Comparison of ENCODE assay signal across 8 cellular contexts in the genomic region with DNA sequence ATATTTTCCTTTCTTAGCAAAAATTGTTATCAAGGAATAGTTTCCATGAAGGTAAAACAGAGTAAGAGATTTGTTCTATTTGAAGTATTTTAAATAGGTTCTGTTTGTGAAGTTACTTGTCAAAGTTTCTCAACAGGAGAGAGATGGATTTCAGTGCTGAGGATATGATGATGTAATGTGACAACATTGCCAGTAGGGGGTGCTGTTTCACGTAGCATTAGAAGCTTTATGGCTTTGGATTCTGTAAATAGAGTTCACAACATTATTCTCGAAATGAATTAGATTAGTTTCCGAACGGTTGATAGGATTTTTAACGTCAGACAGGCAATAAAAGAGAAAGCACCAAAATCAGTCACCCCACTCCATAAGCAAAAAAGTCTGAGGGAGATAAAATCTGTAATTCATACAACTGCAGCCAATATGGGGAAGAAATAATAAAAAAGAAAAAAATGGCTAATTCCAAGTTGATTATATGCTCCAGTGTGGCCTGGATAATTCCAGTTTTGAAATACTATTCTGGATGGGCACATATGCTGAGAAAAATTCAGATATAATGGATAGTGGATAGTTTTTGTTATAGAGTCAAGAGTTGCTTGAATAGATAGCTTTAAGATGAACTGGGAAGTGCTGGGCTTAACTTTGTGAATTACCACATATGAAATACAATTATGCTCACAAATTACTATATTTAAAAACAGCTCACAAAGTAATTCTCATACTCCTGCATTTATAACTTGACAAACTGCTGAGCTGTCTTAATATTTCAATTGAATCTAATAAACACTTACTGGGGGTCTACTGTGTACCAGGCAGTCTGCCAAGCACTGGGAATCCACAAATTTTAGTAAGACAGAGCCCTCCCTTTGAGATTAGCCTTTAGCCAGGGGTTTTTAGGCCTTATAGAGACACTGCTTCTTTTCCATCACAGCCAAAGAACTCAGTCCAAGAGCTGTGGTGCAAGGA.
DNase-seq lines count a peak whose midpoint lies in the region; ATAC-seq, FAIRE-seq and TF ChIP-seq lines count a peak whose summit lies in the region.

No MANE protein-coding gene starts in this region.

- ATAC-seq in GM21367 (IDR thresholded peaks at IDR 0.05; ENCODE audit: unreplicated experiment), result peak; percentile 57
- ATAC-seq in body of pancreas, result peak; percentile 75
- ATAC-seq in stimulated activated naive B cell treated with anti-CD40 and anti-IgM and Interleukin-4, amounts not matched to agents 10 μg/mL and 1 μg/mL and 100 μg/mL, for 72 hours (replicated peaks), result peak; percentile 51 to 57

- TF ChIP-seq CTCF in OCI-LY3 (IDR thresholded peaks at IDR 0.05; ENCODE audit: low read depth, low read length) (peak; percentile 94), body of pancreas (IDR thresholded peaks at IDR 0.05) (peak; percentile 68 to 91 (median 87)), kidney (IDR thresholded peaks at IDR 0.05; ENCODE audit: borderline replicate concordance, extremely low read depth, insufficient read depth) (peak; percentile 82)

- no peaks in the 10 kb centered on the region for H4K20me1 ChIP-seq in OCI-LY3 (ENCODE audit: insufficient read depth, low read length)

- peaks cover 0 to 2% of the 10 kb centered on the region in 2 donors for H3K4me1 Mint-ChIP-seq in stimulated activated naive B cell treated with anti-CD40 and anti-IgM and Interleukin-4, amounts not matched to agents 10 μg/mL and 1 μg/mL and 100 μg/mL, for 72 hours

- H3K9ac ChIP-seq in OCI-LY3 (ENCODE audit: low read length) (no peak overlapping the region), kidney (ENCODE audit: low read length in 2 of 2) (no peak overlapping the region)

- H3K36me3 ChIP-seq in OCI-LY3 (replicated peaks; ENCODE audit: low read depth, low read length), result no peaks in the 10 kb centered on the region
- H3K36me3 ChIP-seq in body of pancreas (replicated peaks in 1 of 2; ENCODE audit: insufficient read depth in 1 of 2, low read depth in 2 of 2), result no peaks in the 10 kb centered on the region
- H3K36me3 ChIP-seq in kidney (ENCODE audit: control insufficient read depth in 1 of 2, insufficient read depth in 2 of 2, low read length in 2 of 2), result no peaks in the 10 kb centered on the region

- H3K4me3 Mint-ChIP-seq in stimulated activated naive B cell treated with anti-CD40 and anti-IgM and Interleukin-4, amounts not matched to agents 10 μg/mL and 1 μg/mL and 100 μg/mL, for 72 hours, result no peak overlapping the region

- FAIRE-seq in kidney (lab: Jason Lieb, UNC), result peak; percentile 98

- peak overlapping the region; percentile 39 for H3K4me2 ChIP-seq in OCI-LY3 (ENCODE audit: low read length)

- no peak overlapping the region for H3K27ac Mint-ChIP-seq in stimulated activated naive B cell treated with anti-CD40 and anti-IgM and Interleukin-4, amounts not matched to agents 10 μg/mL and 1 μg/mL and 100 μg/mL, for 72 hours

- H3K27me3 Mint-ChIP-seq in stimulated activated naive B cell treated with anti-CD40 and anti-IgM and Interleukin-4, amounts not matched to agents 10 μg/mL and 1 μg/mL and 100 μg/mL, for 72 hours, result peaks cover 19 to 29% of the 10 kb centered on the region in 2 donors

- DNase-seq in NCI-H524 (lab: John Stamatoyannopoulos, UW) (peak; percentile 9 to 48), NCI-H524 treated with DMSO at 0.1 percent for 48 hours (lab: John Stamatoyannopoulos, UW) (no peak), HuH-7 (ENCODE audit: low spot score) (peak; percentile 30), body of pancreas (peak; percentile 21 to 51 (median 32)), kidney (no peak)
- peak; percentile 3 for DNase-seq in stimulated activated naive B cell treated with anti-CD40 and anti-IgM and Interleukin-4, amounts not matched to agents 10 μg/mL and 1 μg/mL and 100 μg/mL, for 72 hours

- H3K4me1 ChIP-seq in OCI-LY3 (ENCODE audit: low read length) (0 out of 2 replicates have a peak, but pooled peaks cover 2% of the 10 kb centered on the region), body of pancreas (no peaks in the 10 kb centered on the region), kidney (ENCODE audit: control insufficient read depth in 1 of 2, insufficient read depth in 1 of 2, low read depth in 1 of 2, low read length in 2 of 2) (no peaks in the 10 kb centered on the region)

- 0 to 1% methylated on average over 5 of the region's 5 CpGs for WGBS in body of pancreas, 2 donors

- TF ChIP-seq POLR2A in body of pancreas (IDR thresholded peaks at IDR 0.05), result no peak

- H3K9me3 ChIP-seq in OCI-LY3 (ENCODE audit: insufficient read depth, low read length) (no peaks in the 10 kb centered on the region), body of pancreas (no peaks in the 10 kb centered on the region), kidney (ENCODE audit: control insufficient read depth in 1 of 2, low read length in 2 of 2) (no peaks in the 10 kb centered on the region)

- no peak overlapping the region for H2AFZ ChIP-seq in OCI-LY3 (ENCODE audit: low read depth, low read length)

- H3K27me3 ChIP-seq in OCI-LY3 (ENCODE audit: low read depth, low read length) (peaks cover 29% of the 10 kb centered on the region), body of pancreas (no peaks in the 10 kb centered on the region)

- H3K4me3 ChIP-seq in OCI-LY3 (ENCODE audit: low read length) (peak overlapping the region; percentile 17; the same call in 1 of the 2 replicates), body of pancreas (no peak overlapping the region), kidney (ENCODE audit: low read length in 2 of 2) (no peak overlapping the region)

- no peaks in the 10 kb centered on the region for H3K36me3 Mint-ChIP-seq in stimulated activated naive B cell treated with anti-CD40 and anti-IgM and Interleukin-4, amounts not matched to agents 10 μg/mL and 1 μg/mL and 100 μg/mL, for 72 hours

- H3K79me2 ChIP-seq in OCI-LY3 (ENCODE audit: low read length), result no peaks in the 10 kb centered on the region

- no peaks in the 10 kb centered on the region for H3K9me3 Mint-ChIP-seq in stimulated activated naive B cell treated with anti-CD40 and anti-IgM and Interleukin-4, amounts not matched to agents 10 μg/mL and 1 μg/mL and 100 μg/mL, for 72 hours

- intact Hi-C loops in body of pancreas (cut with DNase I) (loop anchor here (5.0 to 10.0 kb wide), 2 partner anchors 138 to 860 kb away; no protein-coding TSS in a partner anchor), kidney (cut with DNase I) (loop anchor here (5.0 to 10.0 kb wide), 2 partner anchors 138 to 860 kb away; no protein-coding TSS in a partner anchor)

- H3K27ac ChIP-seq in OCI-LY3 (ENCODE audit: low read length) (no peak overlapping the region), body of pancreas (no peak overlapping the region), kidney (ENCODE audit: low read depth in 2 of 2, low read length in 2 of 2) (no peak overlapping the region)

Comparison
In these comparisons a context has a peak if more than half of its experiments do, and no peak if none do; other contexts are left out.
1. DNase-seq: peak in NCI-H524 (2 of 2), HuH-7 (single experiment), body of pancreas (4 of 4) and stimulated activated naive B cell treated with anti-CD40 and anti-IgM and Interleukin-4, amounts not matched to agents 10 μg/mL and 1 μg/mL and 100 μg/mL, for 72 hours (single experiment); none in NCI-H524 treated with DMSO at 0.1 percent for 48 hours (single experiment) and kidney (single experiment).
2. Peak in every context shown above with its lines, with median percentiles within 50 percentile points of each other: ATAC-seq and CTCF ChIP-seq.